ENCODE assay signal across 21 cellular contexts in the genomic region with DNA sequence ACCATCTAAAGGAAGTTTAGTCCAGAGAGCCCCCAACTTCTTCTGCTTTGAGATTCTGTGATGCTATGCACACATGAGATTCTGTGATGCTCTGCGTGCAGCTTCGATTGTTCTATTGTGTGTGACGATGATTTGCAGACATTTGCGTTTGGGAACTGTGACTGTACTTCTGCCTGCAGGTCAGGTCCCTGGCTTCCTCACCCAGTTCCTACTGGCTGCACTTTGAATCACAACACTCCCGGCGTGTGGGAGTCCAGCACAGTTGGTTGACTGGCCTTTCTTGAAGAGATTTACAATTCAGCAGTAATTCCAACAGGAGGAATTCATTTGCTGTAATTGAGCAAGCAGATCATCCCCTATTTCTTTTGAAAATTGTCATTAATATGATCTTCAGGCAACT.
DNase-seq lines count a peak whose midpoint lies in the region; ATAC-seq and TF ChIP-seq lines count a peak whose summit lies in the region.
"Had no signal": no experiment of that assay in that cellular context is flagged by ENCODE, and none has a peak within 500 bp of the region (broad histone marks: within the 10 kb centered on the region; RNA-seq: fewer than 3 reads in every experiment).

No MANE protein-coding gene starts in this region.

- H3K27ac Mint-ChIP-seq in GM23338 = peak overlapping the region; percentile 0; the same call in 1 of the 2 replicates
- H3K27ac Mint-ChIP-seq: CD4-positive, alpha-beta memory T cell had no signal

- no peak overlapping the region for H3K4me2 ChIP-seq in GM23338
- H3K4me2 ChIP-seq: BLaER1 treated with 17β-estradiol and CSF1 and Interleukin-3, amounts not matched to agents 10 nM and 100 nM had no signal

- TF ChIP-seq CTCF in GM23338 (conservative IDR thresholded peaks at IDR 0.05; ENCODE audit: low read depth in 2 of 2) (no peak), esophagus muscularis mucosa (IDR thresholded peaks at IDR 0.05) (no peak)

- H3K9me3 ChIP-seq in esophagus muscularis mucosa = no peaks in the 10 kb centered on the region
- H3K9me3 ChIP-seq: Caco-2, SJSA1 had no signal

- TF ChIP-seq POLR2A in esophagus muscularis mucosa (IDR thresholded peaks at IDR 0.05; ENCODE audit: low read depth) = no peak

- H3K4me3 Mint-ChIP-seq in GM23338 = no peak overlapping the region
- H3K4me3 Mint-ChIP-seq: CD4-positive, alpha-beta memory T cell had no signal

- no peaks in the 10 kb centered on the region for H3K9me2 ChIP-seq in GM23338 (ENCODE audit: insufficient read depth)

- no peak overlapping the region for H3K27ac ChIP-seq in GM23338 (ENCODE audit: low read depth)
- H3K27ac ChIP-seq in esophagus muscularis mucosa (replicated peaks in 1 of 4) = no peak overlapping the region
- H3K27ac ChIP-seq: BLaER1 treated with 17β-estradiol and CSF1 and Interleukin-3, amounts not matched to agents 10 nM and 100 nM; SJSA1 had no signal

- H3K79me2 ChIP-seq in GM23338 (replicated peaks; ENCODE audit: insufficient read depth) = no peaks in the 10 kb centered on the region

- H3K36me3 ChIP-seq in GM23338 (ENCODE audit: insufficient read depth) (no peaks in the 10 kb centered on the region), esophagus muscularis mucosa (no peaks in the 10 kb centered on the region)
- H3K36me3 ChIP-seq: BLaER1 treated with 17β-estradiol and CSF1 and Interleukin-3, amounts not matched to agents 10 nM and 100 nM; SJSA1 had no signal

- H3K4me1 Mint-ChIP-seq in GM23338 = peaks cover 47% of the 10 kb centered on the region
- H3K4me1 Mint-ChIP-seq: CD4-positive, alpha-beta memory T cell had no signal

- no peaks in the 10 kb centered on the region for H4K20me1 ChIP-seq in GM23338 (replicated peaks; ENCODE audit: insufficient read depth)
- H4K20me1 ChIP-seq: BLaER1 treated with 17β-estradiol and CSF1 and Interleukin-3, amounts not matched to agents 10 nM and 100 nM had no signal

- TF ChIP-seq EP300 in esophagus muscularis mucosa (IDR thresholded peaks at IDR 0.05) = no peak

- H3K9me3 Mint-ChIP-seq in GM23338 = no peaks in the 10 kb centered on the region; the same call in 2 of the 3 replicates
- H3K9me3 Mint-ChIP-seq: CD4-positive, alpha-beta memory T cell had no signal

- H3K4me1 ChIP-seq in GM23338 (ENCODE audit: insufficient read depth) (peaks cover 23% of the 10 kb centered on the region), esophagus muscularis mucosa (no peaks in the 10 kb centered on the region)
- H3K4me1 ChIP-seq: Caco-2, SJSA1 had no signal

- H3K27me3 Mint-ChIP-seq in GM23338 (ENCODE audit: insufficient read depth, low read depth, poor library complexity) = no peaks in the 10 kb centered on the region
- H3K27me3 Mint-ChIP-seq: CD4-positive, alpha-beta memory T cell had no signal

- 67% methylated on average over 6 of the region's 6 CpGs for WGBS in esophagus muscularis mucosa

- no peak overlapping the region for H3K4me3 ChIP-seq in GM23338
- no peak overlapping the region for H3K4me3 ChIP-seq in esophagus muscularis mucosa
- H3K4me3 ChIP-seq: BLaER1 treated with 17β-estradiol and CSF1 and Interleukin-3, amounts not matched to agents 10 nM and 100 nM; GM12878; SJSA1 had no signal

- ATAC-seq in GM23338 (peak; percentile 51), HG03460 (IDR thresholded peaks at IDR 0.05; ENCODE audit: unreplicated experiment) (no peak)
- ATAC-seq: GM12878, HCT116 had no signal

- intact Hi-C loops in esophagus muscularis mucosa (cut with DNase I) = no loop called here

- no peaks in the 10 kb centered on the region for H3K36me3 Mint-ChIP-seq in GM23338 (ENCODE audit: low read depth)
- H3K36me3 Mint-ChIP-seq: CD4-positive, alpha-beta memory T cell had no signal

- DNase-seq in GM23338 (ENCODE audit: low spot score) (peak; percentile 24), esophagus muscularis mucosa (ENCODE audit: extremely low spot score) (peak; percentile 66), left kidney (ENCODE audit: low read depth, low spot score) (peak; percentile 96), renal cortical epithelial cell (ENCODE audit: low read depth) (peak; percentile 49)
- no peak for DNase-seq in activated CD4-positive, alpha-beta T cell treated with anti-CD3 and anti-CD28 coated beads, Interleukin-2, amount 50 U/mL, for 4 hours
- DNase-seq in activated CD4-positive, alpha-beta T cell treated with anti-CD3 and anti-CD28 coated beads, Interleukin-2, amount 50 U/mL, for 1 hour = no peak
- DNase-seq: 8988T; Caco-2; CD4-positive, alpha-beta memory T cell; DND-41; IMR-90; NCI-H1105; NCI-H146; NCI-H2029; NCI-H2227 treated with DMSO at 0.1 percent for 48 hours; NCI-H510A had no signal

- H3K27me3 ChIP-seq in GM23338 (ENCODE audit: insufficient read depth) (no peaks in the 10 kb centered on the region), esophagus muscularis mucosa (peaks cover 0 to 7% (median 0%) of the 10 kb centered on the region in 4 donors)
- H3K27me3 ChIP-seq: BLaER1 treated with 17β-estradiol and CSF1 and Interleukin-3, amounts not matched to agents 10 nM and 100 nM; SJSA1 had no signal

- no peak overlapping the region for H2AFZ ChIP-seq in GM23338

- H3F3A ChIP-seq in GM23338 (replicated peaks; ENCODE audit: low read depth) = no peaks in the 10 kb centered on the region

TF ChIP-seq in GM23338, 12 proteins besides CTCF, POLR2A, EP300 and RAD21 (continues in another document):
- TF ChIP-seq ZNF114 (CRISPR knock-in tag; IDR thresholded peaks at IDR 0.05) (no peak), CREB1 (CRISPR knock-in tag; IDR thresholded peaks at IDR 0.05; ENCODE audit: low read depth) (no peak), NANOG (IDR thresholded peaks at IDR 0.05; ENCODE audit: borderline replicate concordance) (no peak), ETS1 (IDR thresholded peaks at IDR 0.05) (no peak), POLR2AphosphoS5 (IDR thresholded peaks at IDR 0.05; ENCODE audit: low read depth) (no peak), EZH2 (IDR thresholded peaks at IDR 0.05; ENCODE audit: low read depth, unreplicated experiment) (no peak), STAT1 (IDR thresholded peaks at IDR 0.05; ENCODE audit: unreplicated experiment) (no peak), EZH2phosphoT487 (IDR thresholded peaks at IDR 0.05; ENCODE audit: unreplicated experiment) (no peak), ZNF331 (CRISPR knock-in tag; IDR thresholded peaks at IDR 0.05; ENCODE audit: low read depth) (no peak)
- TF ChIP-seq, protein P1, sequence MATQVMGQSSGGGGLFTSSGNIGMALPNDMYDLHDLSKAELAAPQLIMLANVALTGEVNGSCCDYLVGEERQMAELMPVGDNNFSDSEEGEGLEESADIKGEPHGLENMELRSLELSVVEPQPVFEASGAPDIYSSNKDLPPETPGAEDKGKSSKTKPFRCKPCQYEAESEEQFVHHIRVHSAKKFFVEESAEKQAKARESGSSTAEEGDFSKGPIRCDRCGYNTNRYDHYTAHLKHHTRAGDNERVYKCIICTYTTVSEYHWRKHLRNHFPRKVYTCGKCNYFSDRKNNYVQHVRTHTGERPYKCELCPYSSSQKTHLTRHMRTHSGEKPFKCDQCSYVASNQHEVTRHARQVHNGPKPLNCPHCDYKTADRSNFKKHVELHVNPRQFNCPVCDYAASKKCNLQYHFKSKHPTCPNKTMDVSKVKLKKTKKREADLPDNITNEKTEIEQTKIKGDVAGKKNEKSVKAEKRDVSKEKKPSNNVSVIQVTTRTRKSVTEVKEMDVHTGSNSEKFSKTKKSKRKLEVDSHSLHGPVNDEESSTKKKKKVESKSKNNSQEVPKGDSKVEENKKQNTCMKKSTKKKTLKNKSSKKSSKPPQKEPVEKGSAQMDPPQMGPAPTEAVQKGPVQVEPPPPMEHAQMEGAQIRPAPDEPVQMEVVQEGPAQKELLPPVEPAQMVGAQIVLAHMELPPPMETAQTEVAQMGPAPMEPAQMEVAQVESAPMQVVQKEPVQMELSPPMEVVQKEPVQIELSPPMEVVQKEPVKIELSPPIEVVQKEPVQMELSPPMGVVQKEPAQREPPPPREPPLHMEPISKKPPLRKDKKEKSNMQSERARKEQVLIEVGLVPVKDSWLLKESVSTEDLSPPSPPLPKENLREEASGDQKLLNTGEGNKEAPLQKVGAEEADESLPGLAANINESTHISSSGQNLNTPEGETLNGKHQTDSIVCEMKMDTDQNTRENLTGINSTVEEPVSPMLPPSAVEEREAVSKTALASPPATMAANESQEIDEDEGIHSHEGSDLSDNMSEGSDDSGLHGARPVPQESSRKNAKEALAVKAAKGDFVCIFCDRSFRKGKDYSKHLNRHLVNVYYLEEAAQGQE (IDR thresholded peaks at IDR 0.05; ENCODE audit: unreplicated experiment) = no peak

Comparison
In these comparisons a context has a peak if more than half of its experiments do, and no peak if none do; other contexts are left out.
1. DNase-seq: peak in GM23338 (single experiment), esophagus muscularis mucosa (single experiment), left kidney (single experiment) and renal cortical epithelial cell (single experiment); none in activated CD4-positive, alpha-beta T cell treated with anti-CD3 and anti-CD28 coated beads, Interleukin-2, amount 50 U/mL, for 4 hours (0 of 2) and activated CD4-positive, alpha-beta T cell treated with anti-CD3 and anti-CD28 coated beads, Interleukin-2, amount 50 U/mL, for 1 hour (single experiment).